In the genomic region with DNA sequence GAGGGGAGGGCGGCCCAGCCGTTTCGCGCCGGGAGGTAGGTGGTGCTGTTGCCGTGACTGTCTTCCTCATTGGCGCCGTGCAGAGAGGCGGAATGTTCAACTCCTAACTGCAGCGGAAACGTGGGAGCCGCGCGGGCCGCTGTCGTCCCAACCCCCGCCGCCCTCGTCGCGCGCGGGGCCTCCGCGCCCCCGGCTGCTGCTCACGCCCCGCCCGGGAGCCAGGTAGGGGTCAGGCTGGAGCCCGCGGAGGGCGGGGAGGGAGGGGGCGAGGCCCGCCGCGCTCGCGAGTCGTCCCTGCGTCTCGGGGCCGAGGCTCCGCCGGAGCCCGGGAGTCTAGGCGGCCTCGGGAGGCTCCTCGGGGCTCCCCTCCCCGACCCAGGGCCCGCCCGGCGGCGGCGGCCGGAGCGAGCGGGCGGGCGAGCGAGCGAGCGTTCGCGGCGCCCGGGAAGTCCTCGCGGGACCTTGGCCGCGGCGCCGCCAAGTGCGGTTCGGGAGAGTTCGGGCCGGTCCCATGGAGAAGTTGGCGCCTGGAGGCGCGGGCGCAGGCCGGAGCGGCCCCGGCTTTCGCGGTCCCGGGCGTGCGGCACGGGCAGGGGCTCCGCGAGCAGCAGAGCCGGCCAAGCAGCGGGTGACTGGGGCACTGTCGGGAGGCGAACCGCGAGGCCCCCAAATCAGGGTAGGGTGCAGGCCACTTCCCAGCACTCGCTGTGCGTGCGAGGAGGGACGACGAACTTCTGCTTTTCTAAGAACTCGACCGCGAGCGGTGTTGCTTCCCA, we compare ENCODE assay signal across 8 cellular contexts. TPM values are rescaled to one million over a fixed set of nuclear protein-coding genes. Genes with fewer than 3 reads are reported as not detected.
DNase-seq lines count a peak whose midpoint lies in the region; ATAC-seq and TF ChIP-seq lines count a peak whose summit lies in the region.

Gene MAP3K20 (plus strand): TSS at position 66 of the 776 bp plus-strand sequence. CDS start 15,186 bp downstream, outside the sequence.

- ATAC-seq in GM19035 (IDR thresholded peaks at IDR 0.05; ENCODE audit: unreplicated experiment) (peak; percentile 65), HG03196 (IDR thresholded peaks at IDR 0.05; ENCODE audit: unreplicated experiment) (peak; percentile 61)
- peak; percentile 85 for ATAC-seq in stimulated activated memory B cell treated with anti-CD40 and anti-IgM and Interleukin-4, amounts not matched to agents 10 μg/mL and 1 μg/mL and 100 μg/mL, for 72 hours

- H3K9me3 Mint-ChIP-seq in endothelial cell (ENCODE audit: unreplicated experiment) (no peaks in the 10 kb centered on the region), mesothelial cell of epicardium (no peaks in the 10 kb centered on the region)
- no peaks in the 10 kb centered on the region for H3K9me3 Mint-ChIP-seq in stimulated activated memory B cell treated with anti-CD40 and anti-IgM and Interleukin-4, amounts not matched to agents 10 μg/mL and 1 μg/mL and 100 μg/mL, for 72 hours

- H3K4me3 Mint-ChIP-seq in endothelial cell (ENCODE audit: unreplicated experiment) (peak within 1 kb of the TSS; percentile 93), mesothelial cell of epicardium (peak within 1 kb of the TSS; percentile 86)
- peak within 1 kb of the TSS; percentile 92 for H3K4me3 Mint-ChIP-seq in stimulated activated memory B cell treated with anti-CD40 and anti-IgM and Interleukin-4, amounts not matched to agents 10 μg/mL and 1 μg/mL and 100 μg/mL, for 72 hours

- H3K36me3 Mint-ChIP-seq in endothelial cell (ENCODE audit: low read depth, unreplicated experiment) (no peaks in the 10 kb centered on the region), mesothelial cell of epicardium (peaks cover 3% of the 10 kb centered on the region)
- H3K36me3 Mint-ChIP-seq in stimulated activated memory B cell treated with anti-CD40 and anti-IgM and Interleukin-4, amounts not matched to agents 10 μg/mL and 1 μg/mL and 100 μg/mL, for 72 hours: no peaks in the 10 kb centered on the region

- H3K4me1 Mint-ChIP-seq in endothelial cell (ENCODE audit: unreplicated experiment) (peaks cover 10% of the 10 kb centered on the region), mesothelial cell of epicardium (peaks cover 24% of the 10 kb centered on the region)
- H3K4me1 Mint-ChIP-seq in stimulated activated memory B cell treated with anti-CD40 and anti-IgM and Interleukin-4, amounts not matched to agents 10 μg/mL and 1 μg/mL and 100 μg/mL, for 72 hours: peaks cover 22% of the 10 kb centered on the region

- peak within 1 kb of the TSS; percentile 33 for H3K27ac Mint-ChIP-seq in endothelial cell (ENCODE audit: unreplicated experiment)
- H3K27ac Mint-ChIP-seq in mesothelial cell of epicardium: peak within 1 kb of the TSS; percentile 92
- H3K27ac Mint-ChIP-seq in stimulated activated memory B cell treated with anti-CD40 and anti-IgM and Interleukin-4, amounts not matched to agents 10 μg/mL and 1 μg/mL and 100 μg/mL, for 72 hours: peak within 1 kb of the TSS; percentile 97

- DNase-seq in C1 segment of cervical spinal cord (lab: John Stamatoyannopoulos, UW) (peak in 10 of 14 donors; percentile 13 to 67 (median 47)), NCI-H69 (lab: John Stamatoyannopoulos, UW) (peak; percentile 76), endothelial cell (ENCODE audit: low spot score) (peak; percentile 59), mesothelial cell of epicardium (ENCODE audit: low spot score in 2 of 2, unreplicated experiment in 2 of 2) (peak; percentile 57 to 71)
- peak; percentile 6 to 9 for DNase-seq in activated CD8-positive, alpha-beta memory T cell treated with anti-CD3 and anti-CD28 coated beads for 4 hours (ENCODE audit: low read depth in 2 of 2)

- H3K27me3 Mint-ChIP-seq in endothelial cell (ENCODE audit: unreplicated experiment): peaks cover 2% of the 10 kb centered on the region
- H3K27me3 Mint-ChIP-seq in mesothelial cell of epicardium (ENCODE audit: low read depth): no peaks in the 10 kb centered on the region
- H3K27me3 Mint-ChIP-seq in stimulated activated memory B cell treated with anti-CD40 and anti-IgM and Interleukin-4, amounts not matched to agents 10 μg/mL and 1 μg/mL and 100 μg/mL, for 72 hours: no peaks in the 10 kb centered on the region

- TF ChIP-seq CTCF in endothelial cell (IDR thresholded peaks at IDR 0.05; ENCODE audit: unreplicated experiment) (no peak), mesothelial cell of epicardium (IDR thresholded peaks at IDR 0.05; ENCODE audit: unreplicated experiment) (no peak)

RNA-seq across cellular contexts. Expression of gene MAP3K20, which starts in this region (rescaled TPM):
- total RNA-seq in endothelial cell (ENCODE audit: unreplicated experiment) (11.8 TPM), mesothelial cell of epicardium (33.7 to 37.1 TPM (median 34.1 TPM) in 3 replicates)

Comparison
In these comparisons a context has a peak if more than half of its experiments do, and no peak if none do; other contexts are left out.
1. Peak in every context shown above with its lines: DNase-seq and ATAC-seq.
2. DNase-seq: peak in every context shown above with its lines; median percentile 76 in NCI-H69; 64 in mesothelial cell of epicardium; 59 in endothelial cell; 47 in C1 segment of cervical spinal cord; 8 in activated CD8-positive, alpha-beta memory T cell treated with anti-CD3 and anti-CD28 coated beads for 4 hours.
3. H3K27ac Mint-ChIP-seq: peak in every context shown above with its lines; median percentile 97 in stimulated activated memory B cell treated with anti-CD40 and anti-IgM and Interleukin-4, amounts not matched to agents 10 μg/mL and 1 μg/mL and 100 μg/mL, for 72 hours; 92 in mesothelial cell of epicardium; 33 in endothelial cell.